11 cellular contexts compared by ENCODE assay signal in the genomic region with DNA sequence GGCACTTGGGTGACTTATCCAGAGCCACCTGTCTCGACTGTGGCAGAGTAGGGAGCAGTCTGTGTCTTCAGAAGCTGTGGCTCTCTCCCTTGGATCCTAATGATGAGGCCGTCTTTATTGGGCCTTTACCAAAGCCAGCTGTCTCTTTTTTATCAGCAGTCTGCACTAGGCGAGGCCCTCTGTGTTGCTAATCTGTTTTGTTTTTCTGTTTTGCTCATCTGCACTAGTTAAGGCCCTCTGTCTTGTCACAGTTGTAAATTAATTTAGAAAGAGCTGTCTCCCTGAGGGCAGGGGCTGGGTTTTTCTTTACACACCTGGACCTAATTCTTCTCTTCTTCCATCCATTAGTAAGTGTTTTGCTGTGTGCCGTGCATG. TPM values are rescaled to one million over a fixed set of nuclear protein-coding genes. Genes with fewer than 3 reads are reported as not detected.
DNase-seq lines count a peak whose midpoint lies in the region; ATAC-seq and TF ChIP-seq lines count a peak whose summit lies in the region.
"Had no signal": no experiment of that assay in that cellular context is flagged by ENCODE, and none has a peak within 500 bp of the region (broad histone marks: within the 10 kb centered on the region; RNA-seq: fewer than 3 reads in every experiment).

No MANE protein-coding gene starts in this region.

- H3K36me3 Mint-ChIP-seq in CD4-positive, alpha-beta memory T cell = peaks cover 7 to 47% of the 10 kb centered on the region in 2 donors
- H3K36me3 Mint-ChIP-seq in activated naive CD8-positive, alpha-beta T cell treated with anti-CD3 and anti-CD28 coated beads, Interleukin-2, amount 50 U/mL, for 24 hours (ENCODE audit: low read depth) = peaks cover 7% of the 10 kb centered on the region
- H3K36me3 Mint-ChIP-seq in naive B cell = no peaks in the 10 kb centered on the region
- peaks cover 5% of the 10 kb centered on the region for H3K36me3 Mint-ChIP-seq in chondrocyte (ENCODE audit: low read depth)

- H3K36me3 ChIP-seq in CD4-positive, alpha-beta memory T cell (ENCODE audit: insufficient read depth, low read length) = peaks cover 30% of the 10 kb centered on the region

- TF ChIP-seq CTCF in chondrocyte (IDR thresholded peaks at IDR 0.05) = no peak
- no peak for TF ChIP-seq CTCF in GM10266 (IDR thresholded peaks at IDR 0.05; ENCODE audit: control insufficient read depth, insufficient read depth, low read depth, missing control alignments)

- DNase-seq in CD4-positive, alpha-beta memory T cell = no peak
- DNase-seq in activated naive CD8-positive, alpha-beta T cell treated with anti-CD3 and anti-CD28 coated beads, Interleukin-2, amount 50 U/mL, for 24 hours = no peak
- DNase-seq in naive B cell (no peak), chondrocyte (ENCODE audit: low spot score) (no peak), SW480 (ENCODE audit: low spot score) (no peak), GM10266 (ENCODE audit: extremely low spot score) (no peak)
- DNase-seq: activated T-cell treated with anti-CD3 and anti-CD28 coated beads, Interleukin-2, amount 50 U/mL, for 1 hour; effector CD8-positive, alpha-beta T cell had no signal

- no peaks in the 10 kb centered on the region for H3K27me3 ChIP-seq in CD4-positive, alpha-beta memory T cell (ENCODE audit: insufficient read depth, low read length)

- H3K27ac ChIP-seq in CD4-positive, alpha-beta memory T cell (ENCODE audit: low read depth, low read length) = no peak overlapping the region
- H3K27ac ChIP-seq: SK-N-MC had no signal

- ATAC-seq in GM21619 (IDR thresholded peaks at IDR 0.05; ENCODE audit: unreplicated experiment) = peak; percentile 24
- ATAC-seq in activated naive CD8-positive, alpha-beta T cell treated with anti-CD3 and anti-CD28 coated beads, Interleukin-2, amount 50 U/mL, for 24 hours = no peak
- ATAC-seq in naive B cell (ENCODE audit: low read depth in 2 of 2) = no peak
- no peak for ATAC-seq in GM21423 (IDR thresholded peaks at IDR 0.05; ENCODE audit: unreplicated experiment)

- intact Hi-C loops in CD4-positive, alpha-beta memory T cell (cut with micrococcal nuclease) = no loop called here

- CTCF ChIA-PET in CD4-positive, alpha-beta memory T cell (lab: Charles Lee; ENCODE audit: partially characterized antibody) = interaction anchor here (1.0 kb wide), 1 partner anchor 20 kb away, joined by 3 read pairs; no protein-coding TSS in a partner anchor

- H3K4me1 Mint-ChIP-seq in CD4-positive, alpha-beta memory T cell = peaks cover 24 to 50% (median 37%) of the 10 kb centered on the region in 4 donors
- peaks cover 44% of the 10 kb centered on the region for H3K4me1 Mint-ChIP-seq in activated naive CD8-positive, alpha-beta T cell treated with anti-CD3 and anti-CD28 coated beads, Interleukin-2, amount 50 U/mL, for 24 hours
- H3K4me1 Mint-ChIP-seq in naive B cell (peaks cover 38 to 66% (median 60%) of the 10 kb centered on the region in 3 donors), chondrocyte (ENCODE audit: low read depth) (peaks cover 38% of the 10 kb centered on the region)

- H3K27ac Mint-ChIP-seq in CD4-positive, alpha-beta memory T cell = peak overlapping the region in 6 of 7 donors; percentile 13 to 87 (median 80)
- H3K27ac Mint-ChIP-seq in activated naive CD8-positive, alpha-beta T cell treated with anti-CD3 and anti-CD28 coated beads, Interleukin-2, amount 50 U/mL, for 24 hours = peak overlapping the region; percentile 37
- peak overlapping the region in 4 of 6 donors; percentile 2 to 95 (median 23) for H3K27ac Mint-ChIP-seq in naive B cell
- H3K27ac Mint-ChIP-seq in chondrocyte (ENCODE audit: unreplicated experiment) = no peak overlapping the region

- no peaks in the 10 kb centered on the region for H3K27me3 Mint-ChIP-seq in CD4-positive, alpha-beta memory T cell
- H3K27me3 Mint-ChIP-seq in activated naive CD8-positive, alpha-beta T cell treated with anti-CD3 and anti-CD28 coated beads, Interleukin-2, amount 50 U/mL, for 24 hours = no peaks in the 10 kb centered on the region
- no peaks in the 10 kb centered on the region for H3K27me3 Mint-ChIP-seq in naive B cell
- no peaks in the 10 kb centered on the region for H3K27me3 Mint-ChIP-seq in chondrocyte (ENCODE audit: low read depth)

- no peak overlapping the region for H3K4me3 ChIP-seq in CD4-positive, alpha-beta memory T cell (ENCODE audit: low read length in 2 of 2)
- H3K4me3 ChIP-seq: SK-N-MC had no signal

- H3K9me3 Mint-ChIP-seq in CD4-positive, alpha-beta memory T cell = no peaks in the 10 kb centered on the region
- no peaks in the 10 kb centered on the region for H3K9me3 Mint-ChIP-seq in activated naive CD8-positive, alpha-beta T cell treated with anti-CD3 and anti-CD28 coated beads, Interleukin-2, amount 50 U/mL, for 24 hours
- H3K9me3 Mint-ChIP-seq in naive B cell (peaks cover 0 to 1% (median 0%) of the 10 kb centered on the region in 7 donors), chondrocyte (ENCODE audit: low read depth) (no peaks in the 10 kb centered on the region)

- no peaks in the 10 kb centered on the region for H3K9me3 ChIP-seq in CD4-positive, alpha-beta memory T cell (ENCODE audit: control insufficient read depth in 1 of 2, low read length in 2 of 2)

- H3K4me1 ChIP-seq in CD4-positive, alpha-beta memory T cell (ENCODE audit: insufficient read depth, low read length) = peaks cover 30% of the 10 kb centered on the region

- POLR2A ChIA-PET in CD4-positive, alpha-beta memory T cell (lab: Charles Lee; ENCODE audit: partially characterized antibody) = no interaction called here

- H3K4me3 Mint-ChIP-seq in CD4-positive, alpha-beta memory T cell = no peak overlapping the region
- H3K4me3 Mint-ChIP-seq in activated naive CD8-positive, alpha-beta T cell treated with anti-CD3 and anti-CD28 coated beads, Interleukin-2, amount 50 U/mL, for 24 hours = no peak overlapping the region
- no peak overlapping the region for H3K4me3 Mint-ChIP-seq in naive B cell
- H3K4me3 Mint-ChIP-seq in chondrocyte (ENCODE audit: unreplicated experiment) = no peak overlapping the region

RNA-seq across cellular contexts. Expression of a gene that starts 45.0 kb away (rescaled TPM):
- total RNA-seq in CD4-positive, alpha-beta memory T cell = 10 to 100 TPM; 59.4 to 59.8 TPM
- polyA plus RNA-seq in CD4-positive, alpha-beta memory T cell = 10 to 100 TPM; 53.7 to 57.0 TPM
- 10 to 100 TPM; 41.0 to 73.4 (median 50.4) TPM for polyA plus RNA-seq in naive B cell (ENCODE audit: low read depth in 6 of 6)
- total RNA-seq in chondrocyte = 33.0 to 46.9 TPM (median 42.9 TPM) in 3 replicates

RNA-seq across cellular contexts. Expression of a gene that starts 52.0 kb away (rescaled TPM):
- total RNA-seq in CD4-positive, alpha-beta memory T cell = 10 to 100 TPM; 60.0 to 60.5 TPM
- 10 to 100 TPM; 68.8 to 71.9 TPM for polyA plus RNA-seq in CD4-positive, alpha-beta memory T cell
- 10 to 100 TPM; 33.4 to 43.0 (median 39.0) TPM for polyA plus RNA-seq in naive B cell (ENCODE audit: low read depth in 6 of 6)
- 46.3 to 117 TPM (median 49.4 TPM) in 3 replicates for total RNA-seq in chondrocyte

RNA-seq across cellular contexts. Expression of a gene that starts 58.9 kb away (rescaled TPM):
- 10 to 100 TPM; 81.6 to 87.3 TPM for total RNA-seq in CD4-positive, alpha-beta memory T cell
- polyA plus RNA-seq in CD4-positive, alpha-beta memory T cell = 100 to 1,000 TPM; 215 to 248 TPM
- polyA plus RNA-seq in naive B cell (ENCODE audit: low read depth in 6 of 6) = 100 to 1,000 TPM; 201 to 343 (median 245) TPM
- 92.8 to 118 TPM (median 93.8 TPM) in 3 replicates for total RNA-seq in chondrocyte
